Comparison of ENCODE assay signal across 8 cellular contexts in the genomic region with DNA sequence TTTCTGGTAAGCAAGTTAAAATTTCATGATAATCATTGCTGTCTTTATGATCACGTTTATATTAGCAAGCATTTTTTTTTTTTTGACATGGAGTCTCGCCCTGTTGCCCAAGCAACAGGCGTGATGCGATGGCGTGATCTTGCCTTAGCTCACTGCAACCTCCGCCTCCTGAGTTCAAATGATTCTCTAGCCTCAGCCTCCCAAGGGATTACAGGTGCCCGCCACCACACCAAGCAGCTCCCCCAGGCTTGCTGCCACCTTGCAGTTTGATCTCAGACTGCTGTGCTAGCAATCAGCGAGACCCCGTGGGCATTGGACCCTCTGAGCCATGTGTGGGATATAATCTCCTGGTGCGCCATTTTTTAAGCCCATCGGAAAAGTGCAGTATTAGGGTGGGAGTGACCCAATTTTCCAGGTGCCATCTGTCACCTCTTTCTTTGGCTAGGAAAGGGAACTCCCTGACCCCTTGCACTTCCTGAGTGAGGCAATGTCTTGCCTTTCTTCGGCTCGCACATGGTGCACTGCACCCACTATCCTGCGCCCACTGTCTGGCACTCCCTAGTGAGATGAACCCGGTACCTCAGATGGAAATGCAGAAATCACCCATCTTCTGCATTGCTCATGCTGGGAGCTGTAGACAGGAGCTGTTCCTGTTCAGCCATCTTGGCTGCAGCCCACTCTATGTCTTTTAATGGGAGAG.
DNase-seq lines count a peak whose midpoint lies in the region; ATAC-seq and TF ChIP-seq lines count a peak whose summit lies in the region.
"Not testable (repeated sequence)": the region's sequence is repeated elsewhere in the genome, so short reads cannot be mapped to it uniquely, and the experiment has no call there.

No MANE protein-coding gene starts in this region.

- H4K20me1 ChIP-seq in osteoblast (ENCODE audit: insufficient read depth, low read length) = not testable (repeated sequence)

- ATAC-seq in GM19351 (IDR thresholded peaks at IDR 0.05; ENCODE audit: unreplicated experiment) (peak; percentile 62), HG03439 (IDR thresholded peaks at IDR 0.05; ENCODE audit: unreplicated experiment) (peak; percentile 57)

- not testable (repeated sequence) for H3K36me3 ChIP-seq in osteoblast (ENCODE audit: insufficient read depth, low read length)

- peak overlapping the region; percentile 35 for H3K4me3 Mint-ChIP-seq in activated CD4-positive, alpha-beta memory T cell treated with anti-CD3 and anti-CD28 coated beads for 36 hours

- H3K27ac Mint-ChIP-seq in activated CD4-positive, alpha-beta memory T cell treated with anti-CD3 and anti-CD28 coated beads for 36 hours = not testable (repeated sequence)

- not testable (repeated sequence) for H3K27ac ChIP-seq in osteoblast (ENCODE audit: low read depth, low read length)

- H3K27me3 ChIP-seq in osteoblast (ENCODE audit: insufficient read depth, low read length) = not testable (repeated sequence)

- not testable (repeated sequence) for H3K79me2 ChIP-seq in osteoblast (ENCODE audit: insufficient read depth, low read length)

- H3K36me3 Mint-ChIP-seq in activated CD4-positive, alpha-beta memory T cell treated with anti-CD3 and anti-CD28 coated beads for 36 hours = not testable (repeated sequence)

- POLR2A ChIA-PET in HEK293T (lab: Yijun Ruan, JAX); activated CD4-positive, alpha-beta memory T cell treated with anti-CD3 and anti-CD28 coated beads for 36 hours (lab: Charles Lee): not testable (repeated sequence)

- H3K4me1 Mint-ChIP-seq in activated CD4-positive, alpha-beta memory T cell treated with anti-CD3 and anti-CD28 coated beads for 36 hours (ENCODE audit: low read depth) = peaks cover 11% of the 10 kb centered on the region

- not testable (repeated sequence) for H3K27me3 Mint-ChIP-seq in activated CD4-positive, alpha-beta memory T cell treated with anti-CD3 and anti-CD28 coated beads for 36 hours

- not testable (repeated sequence) for H3K9me3 Mint-ChIP-seq in activated CD4-positive, alpha-beta memory T cell treated with anti-CD3 and anti-CD28 coated beads for 36 hours

- DNase-seq in D341Med (ENCODE audit: low spot score) = peak; percentile 35
- not testable (repeated sequence) for DNase-seq in HEK293T (ENCODE audit: extremely low spot score); activated CD4-positive, alpha-beta memory T cell treated with anti-CD3 and anti-CD28 coated beads for 36 hours; osteoblast (ENCODE audit: insufficient read length, low spot score, missing footprints)
- peak; percentile 40 for DNase-seq in NCI-H69 (lab: John Stamatoyannopoulos, UW)
- peak; percentile 44 for DNase-seq in germinal center (ENCODE audit: low spot score)

- CTCF ChIA-PET in HEK293T (lab: Yijun Ruan, JAX) = interaction anchor here (0.6 to 1.4 kb wide), 10 partner anchors 12 to 422 kb away, joined by 3 to 8 read pairs (median 4); a partner anchor contains a TSS
- CTCF ChIA-PET in activated CD4-positive, alpha-beta memory T cell treated with anti-CD3 and anti-CD28 coated beads for 36 hours (lab: Charles Lee) = interaction anchor here (0.6 to 2.8 kb wide), 19 partner anchors 9 to 730 kb away, joined by 3 to 14 read pairs (median 4); a partner anchor contains a TSS

- H3K9me3 ChIP-seq in osteoblast (ENCODE audit: low read depth, low read length) = not testable (repeated sequence)

- not testable (repeated sequence) for H2AFZ ChIP-seq in osteoblast (ENCODE audit: low read length)

- peak overlapping the region; percentile 44 for H3K4me2 ChIP-seq in osteoblast (ENCODE audit: insufficient read depth, low read length)

- TF ChIP-seq CTCF in osteoblast (IDR thresholded peaks at IDR 0.05; ENCODE audit: extremely low read depth, low read depth, low read length) = not testable (repeated sequence)

- H3K4me1 ChIP-seq in osteoblast (ENCODE audit: insufficient read depth, low read length) = not testable (repeated sequence)

- not testable (repeated sequence) for H3K4me3 ChIP-seq in osteoblast (ENCODE audit: insufficient read depth, low read length)

- intact Hi-C loops in activated CD4-positive, alpha-beta memory T cell treated with anti-CD3 and anti-CD28 coated beads for 36 hours (cut with micrococcal nuclease) = loop anchor here (1.0 to 5.0 kb wide), 4 partner anchors 215 to 777 kb away; a partner anchor contains a TSS

TF ChIP-seq in HEK293T, 16 proteins besides CTCF, POLR2A, EP300 and RAD21:
- peak; percentile 29; the same call in 1 of the 2 replicates for TF ChIP-seq ZNF384 (IDR thresholded peaks at IDR 0.05)
